In the genomic region with DNA sequence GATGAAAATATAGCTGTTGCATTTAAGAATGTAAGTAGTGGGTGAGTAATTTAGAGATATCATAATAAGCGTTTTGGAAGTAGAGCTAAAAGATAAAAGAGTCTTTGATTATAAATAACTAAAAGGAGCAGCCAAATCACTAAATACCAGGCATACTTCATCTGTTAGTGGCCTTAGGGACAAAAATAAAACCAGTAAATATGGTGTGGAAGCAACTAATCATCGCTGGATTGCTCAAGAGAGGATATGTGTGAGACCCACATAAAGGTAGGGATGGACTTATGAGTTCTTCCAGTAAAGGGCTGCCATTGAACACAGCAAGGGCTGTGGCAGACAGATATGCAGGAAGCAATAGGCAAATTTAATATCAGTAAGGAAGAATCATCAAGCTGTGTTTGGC, we compare ENCODE assay signal across 26 cellular contexts.
"Had no signal": no experiment of that assay in that cellular context is flagged by ENCODE, and none has a peak within 500 bp of the region (broad histone marks: within the 10 kb centered on the region; RNA-seq: fewer than 3 reads in every experiment).

No MANE protein-coding gene starts in this region.

- H3K27me3 Mint-ChIP-seq: activated CD4-positive, alpha-beta memory T cell treated with anti-CD3 and anti-CD28 coated beads for 36 hours; activated CD4-positive, alpha-beta T cell treated with anti-CD3 and anti-CD28 coated beads, Interleukin-2, amount 10 ng/mL, durations not matched to agents 7 days and 5 days had no signal

- H3K4me1 ChIP-seq: adrenal gland had no signal

- H3K9me2 ChIP-seq: SK-N-SH had no signal

- H3K27me3 ChIP-seq: adrenal gland, SJCRH30 had no signal

- H3K4me2 ChIP-seq: SK-N-SH had no signal

- H3K27ac Mint-ChIP-seq: activated CD4-positive, alpha-beta memory T cell treated with anti-CD3 and anti-CD28 coated beads for 36 hours; activated CD4-positive, alpha-beta T cell treated with anti-CD3 and anti-CD28 coated beads, Interleukin-2, amount 10 ng/mL, durations not matched to agents 7 days and 5 days; activated naive CD4-positive, alpha-beta T cell treated with anti-CD3 and anti-CD28 coated beads for 36 hours; activated naive CD8-positive, alpha-beta T cell treated with anti-CD3 and anti-CD28 coated beads, Interleukin-2, amount 10 ng/mL, durations not matched to agents 7 days and 5 days; activated T-helper 17 cell treated with anti-CD3 and anti-CD28 coated beads, Interleukin-2, amount 50 U/mL, for 72 hours had no signal

- H3K9me3 ChIP-seq: adrenal gland, SJCRH30, SK-N-SH had no signal

- H3K36me3 Mint-ChIP-seq: activated CD4-positive, alpha-beta memory T cell treated with anti-CD3 and anti-CD28 coated beads for 36 hours; activated naive CD8-positive, alpha-beta T cell treated with anti-CD3 and anti-CD28 coated beads, Interleukin-2, amount 10 ng/mL, durations not matched to agents 7 days and 5 days had no signal

- H3K4me1 Mint-ChIP-seq: activated CD4-positive, alpha-beta T cell treated with anti-CD3 and anti-CD28 coated beads, Interleukin-2, amount 10 ng/mL, durations not matched to agents 7 days and 5 days; activated naive CD8-positive, alpha-beta T cell treated with anti-CD3 and anti-CD28 coated beads, Interleukin-2, amount 10 ng/mL, durations not matched to agents 7 days and 5 days; activated T-helper 17 cell treated with anti-CD3 and anti-CD28 coated beads, Interleukin-2, amount 50 U/mL, for 72 hours had no signal

- H3K4me3 Mint-ChIP-seq: activated CD4-positive, alpha-beta memory T cell treated with anti-CD3 and anti-CD28 coated beads for 36 hours; activated CD4-positive, alpha-beta T cell treated with anti-CD3 and anti-CD28 coated beads, Interleukin-2, amount 10 ng/mL, durations not matched to agents 7 days and 5 days; activated naive CD4-positive, alpha-beta T cell treated with anti-CD3 and anti-CD28 coated beads for 36 hours; activated naive CD8-positive, alpha-beta T cell treated with anti-CD3 and anti-CD28 coated beads, Interleukin-2, amount 10 ng/mL, durations not matched to agents 7 days and 5 days; activated T-helper 17 cell treated with anti-CD3 and anti-CD28 coated beads, Interleukin-2, amount 50 U/mL, for 72 hours had no signal

- H3K36me3 ChIP-seq: adrenal gland, SJCRH30 had no signal

- DNase-seq: activated CD4-positive, alpha-beta memory T cell treated with anti-CD3 and anti-CD28 coated beads for 36 hours; activated CD4-positive, alpha-beta T cell treated with anti-CD3 and anti-CD28 coated beads, Interleukin-2, amount 10 ng/mL, durations not matched to agents 7 days and 5 days; activated CD4-positive, CD25-positive, alpha-beta regulatory T cell; activated CD8-positive, alpha-beta memory T cell treated with anti-CD3 and anti-CD28 coated beads for 24 hours; activated gamma-delta T cell; activated naive CD4-positive, alpha-beta T cell treated with anti-CD3 and anti-CD28 coated beads for 36 hours; activated naive CD8-positive, alpha-beta T cell treated with anti-CD3 and anti-CD28 coated beads, Interleukin-2, amount 10 ng/mL, durations not matched to agents 7 days and 5 days; activated T-cell treated with anti-CD3 and anti-CD28 coated beads, Interleukin-2, amount 50 U/mL, for 48 hours; adrenal gland; aorta; Karpas-422; MM.1S; NCI-H1105; NCI-H1436; NCI-H1694 treated with DMSO at 0.1 percent for 48 hours; NCI-H2029 treated with DMSO at 0.1 percent for 48 hours; NCI-H345; NCI-H510A; NCI-H526 treated with DMSO at 0.1 percent for 48 hours; NCI-H82; SJCRH30; SK-N-SH; T-helper 1 cell had no signal

- H3K27ac ChIP-seq: adrenal gland, SJCRH30, VCaP had no signal

- ATAC-seq: activated T-helper 17 cell treated with anti-CD3 and anti-CD28 coated beads, Interleukin-2, amount 50 U/mL, for 72 hours; K562 had no signal

- H3K9me3 Mint-ChIP-seq: activated CD4-positive, alpha-beta memory T cell treated with anti-CD3 and anti-CD28 coated beads for 36 hours; activated CD4-positive, alpha-beta T cell treated with anti-CD3 and anti-CD28 coated beads, Interleukin-2, amount 10 ng/mL, durations not matched to agents 7 days and 5 days; activated naive CD4-positive, alpha-beta T cell treated with anti-CD3 and anti-CD28 coated beads for 36 hours; activated naive CD8-positive, alpha-beta T cell treated with anti-CD3 and anti-CD28 coated beads, Interleukin-2, amount 10 ng/mL, durations not matched to agents 7 days and 5 days; activated T-helper 17 cell treated with anti-CD3 and anti-CD28 coated beads, Interleukin-2, amount 50 U/mL, for 72 hours had no signal

- H3K4me3 ChIP-seq: adrenal gland, K562, SJCRH30 had no signal
